Comparison of ENCODE assay signal across 1 cellular context in the genomic region with DNA sequence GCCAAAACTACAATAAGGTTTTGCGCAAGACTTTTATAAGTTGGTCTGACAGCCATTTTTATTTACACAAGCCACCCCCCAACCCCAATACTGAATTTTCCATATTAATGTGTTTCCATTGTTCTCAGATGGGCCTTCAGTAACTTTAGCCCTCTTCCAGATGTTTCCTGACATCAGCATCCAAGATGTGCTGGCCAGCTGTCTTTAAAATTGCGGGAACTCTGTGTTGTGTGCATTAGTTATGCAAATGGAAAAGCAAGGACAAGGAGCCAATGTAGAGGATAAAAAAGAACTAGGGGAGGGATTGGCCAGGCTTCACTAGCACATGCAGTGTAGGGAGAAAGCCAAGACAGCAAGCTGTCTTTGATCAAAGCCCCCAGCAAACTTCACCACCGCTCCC.
TF ChIP-seq lines count a peak whose summit lies in the region.

No MANE protein-coding gene starts in this region.

TF ChIP-seq in H1, 55 proteins besides CTCF, POLR2A, EP300 and RAD21:
- TF ChIP-seq TCF12 (IDR thresholded peaks at IDR 0.05; ENCODE audit: low read depth, low read length): 0 out of 2 replicates have a peak, but pooled peaks have one; percentile 30
- TF ChIP-seq, protein P1, sequence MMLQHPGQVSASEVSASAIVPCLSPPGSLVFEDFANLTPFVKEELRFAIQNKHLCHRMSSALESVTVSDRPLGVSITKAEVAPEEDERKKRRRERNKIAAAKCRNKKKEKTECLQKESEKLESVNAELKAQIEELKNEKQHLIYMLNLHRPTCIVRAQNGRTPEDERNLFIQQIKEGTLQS (IDR thresholded peaks at IDR 0.05; ENCODE audit: insufficient read depth, low read depth, low read length): no peak
